Comparison of ENCODE assay signal across 18 cellular contexts in the genomic region with DNA sequence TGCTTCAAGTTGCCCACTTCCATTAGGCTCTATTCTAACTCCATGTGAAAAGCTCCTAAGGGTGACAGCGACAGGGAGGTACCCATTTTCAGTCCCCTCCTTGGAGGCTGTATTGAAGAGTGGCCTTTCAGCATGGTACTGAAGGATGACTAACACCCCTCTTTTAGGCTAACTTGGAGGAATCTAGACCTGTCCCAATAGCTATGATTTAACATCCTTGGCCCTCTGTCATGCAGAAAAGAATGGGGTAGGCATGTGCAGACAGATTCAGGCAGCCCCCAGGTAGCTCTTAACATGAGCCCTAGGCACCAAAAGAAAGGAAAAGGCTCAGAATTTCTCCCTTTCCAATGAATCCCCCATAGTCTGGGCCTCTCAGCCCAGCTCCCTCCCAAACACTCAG.
A peak's percentile ranks its signal among the peaks of the same experiment; 100 is the strongest.
DNase-seq lines count a peak whose midpoint lies in the region; ATAC-seq, FAIRE-seq and TF ChIP-seq lines count a peak whose summit lies in the region.
"Had no signal": no experiment of that assay in that cellular context is flagged by ENCODE, and none has a peak within 500 bp of the region (broad histone marks: within the 10 kb centered on the region; RNA-seq: fewer than 3 reads in every experiment).

No MANE protein-coding gene starts in this region.

- no TSS peak for BruUV-seq in PC-3 (replicated peaks; lab: Mats Ljungman, UMichigan)
- BruUV-seq in K562 (replicated peaks; lab: Mats Ljungman, UMichigan) = no TSS peak

- POLR2A ChIA-PET in PC-3 (lab: Charles Lee; ENCODE audit: unreplicated experiment) = no interaction called here
- POLR2A ChIA-PET in K562 (lab: Yijun Ruan, JAX) = interaction anchor here (0.7 kb wide), 1 partner anchor 20 kb away, joined by 3 read pairs; no protein-coding TSS in a partner anchor

- TF ChIP-seq RAD21 in K562 (CRISPR knock-in tag; conservative IDR thresholded peaks at IDR 0.05 in 1 of 2, IDR thresholded peaks at IDR 0.05 in 1 of 2) = no peak

- H3K9me3 ChIP-seq in PC-3 (ENCODE audit: low read length) (no peaks in the 10 kb centered on the region), K562 (replicated peaks; ENCODE audit: control insufficient read depth, insufficient read depth, low read depth, low read length) (no peaks in the 10 kb centered on the region), esophagus (ENCODE audit: control insufficient read depth in 2 of 2, insufficient read depth in 1 of 2, low read depth in 1 of 2, low read length in 1 of 2) (no peaks in the 10 kb centered on the region), keratinocyte (ENCODE audit: control insufficient read depth, low read depth, low read length) (no peaks in the 10 kb centered on the region), WERI-Rb-1 (ENCODE audit: severe bottlenecking) (no peaks in the 10 kb centered on the region), transverse colon (no peaks in the 10 kb centered on the region)

- no peaks in the 10 kb centered on the region for H3K9me2 ChIP-seq in PC-3 (replicated peaks; ENCODE audit: low read length)

- H3K27ac ChIP-seq in PC-3 (ENCODE audit: low read length) (peak overlapping the region; percentile 86), K562 (ENCODE audit: extremely low read depth, low read depth, low read length) (no peak overlapping the region), esophagus (ENCODE audit: low read depth in 2 of 2, low read length in 1 of 2) (peak overlapping the region; percentile 34 to 67), keratinocyte (ENCODE audit: control insufficient read depth, insufficient read depth, low read length) (peak overlapping the region; percentile 82), WERI-Rb-1 (no peak overlapping the region), transverse colon (no peak overlapping the region)

- FAIRE-seq in K562 (lab: Jason Lieb, UNC) = no peak
- FAIRE-seq in keratinocyte (lab: Jason Lieb, UNC) = peak; percentile 97
- FAIRE-seq: A204.1, G401.6, GM12892 had no signal

- TF ChIP-seq POLR2A in K562 (conservative IDR thresholded peaks at IDR 0.05) = no peak
- TF ChIP-seq POLR2A in transverse colon (IDR thresholded peaks at IDR 0.05) = no peak

- intact Hi-C loops in PC-3 (cut with micrococcal nuclease) = loop anchor here (5.0 to 10.0 kb wide), 2 partner anchors 54 to 58 kb away; no protein-coding TSS in a partner anchor
- intact Hi-C loops in K562 (cut with micrococcal nuclease) = no loop called here
- intact Hi-C loops in transverse colon (cut with DNase I; ENCODE audit: low total_unique reads) = no loop called here

- H3K4me2 ChIP-seq in PC-3 (ENCODE audit: low read length) (peak overlapping the region; percentile 60), K562 (ENCODE audit: insufficient read depth, low read length) (no peak overlapping the region), keratinocyte (ENCODE audit: control insufficient read depth, extremely low read depth, insufficient read depth, low read depth, low read length) (peak overlapping the region; percentile 78)

- no peaks in the 10 kb centered on the region for H4K20me1 ChIP-seq in PC-3 (ENCODE audit: low read length)
- no peaks in the 10 kb centered on the region for H4K20me1 ChIP-seq in K562 (replicated peaks; ENCODE audit: control insufficient read depth, insufficient read depth, low read length)
- no peaks in the 10 kb centered on the region for H4K20me1 ChIP-seq in keratinocyte (ENCODE audit: control insufficient read depth, extremely low read depth, insufficient read depth, low read length)

- H3K4me1 ChIP-seq in PC-3 (ENCODE audit: insufficient read depth, low read length) = peaks cover 59% of the 10 kb centered on the region
- H3K4me1 ChIP-seq in K562 (replicated peaks in 1 of 2; ENCODE audit: control insufficient read depth in 2 of 2, insufficient read depth in 2 of 2, low read length in 2 of 2) = peaks cover 0 to 45% of the 10 kb centered on the region in 2 experiments; a peak in 4 of 5 replicates
- H3K4me1 ChIP-seq in esophagus (ENCODE audit: control insufficient read depth in 2 of 2, insufficient read depth in 2 of 2, low read length in 1 of 2) = peaks cover 0 to 13% of the 10 kb centered on the region in 2 donors
- peaks cover 59% of the 10 kb centered on the region for H3K4me1 ChIP-seq in keratinocyte (ENCODE audit: control insufficient read depth, extremely low read depth, insufficient read depth, low read length)
- no peaks in the 10 kb centered on the region for H3K4me1 ChIP-seq in transverse colon

- H2AFZ ChIP-seq in PC-3 (ENCODE audit: low read length) (no peak overlapping the region), K562 (ENCODE audit: low read depth, low read length) (no peak overlapping the region; the same call in 1 of the 2 replicates), keratinocyte (ENCODE audit: control insufficient read depth, low read length) (peak overlapping the region; percentile 74)

- H3K79me2 ChIP-seq in PC-3 (ENCODE audit: low read length) (no peaks in the 10 kb centered on the region), K562 (ENCODE audit: control insufficient read depth, insufficient read depth, low read length) (no peaks in the 10 kb centered on the region), keratinocyte (ENCODE audit: control insufficient read depth, insufficient read depth, low read length) (no peaks in the 10 kb centered on the region)

- H3F3A ChIP-seq in PC-3 (ENCODE audit: low read length, unreplicated experiment) = no peaks in the 10 kb centered on the region

- H3K27me3 ChIP-seq in PC-3 (ENCODE audit: low read length) = no peaks in the 10 kb centered on the region
- no peaks in the 10 kb centered on the region for H3K27me3 ChIP-seq in K562 (ENCODE audit: control insufficient read depth in 2 of 2, insufficient read depth in 2 of 2, low read length in 2 of 2)
- H3K27me3 ChIP-seq in esophagus (ENCODE audit: control insufficient read depth in 1 of 2, insufficient read depth in 2 of 2, low read length in 2 of 2) = no peaks in the 10 kb centered on the region
- H3K27me3 ChIP-seq in keratinocyte (ENCODE audit: control insufficient read depth, extremely low read depth, insufficient read depth, low read length) = no peaks in the 10 kb centered on the region
- H3K27me3 ChIP-seq in WERI-Rb-1 (ENCODE audit: insufficient read depth, low read depth, severe bottlenecking) = no peaks in the 10 kb centered on the region
- peaks cover 24% of the 10 kb centered on the region for H3K27me3 ChIP-seq in transverse colon

- H3K36me3 ChIP-seq in PC-3 (ENCODE audit: low read depth, low read length) (no peaks in the 10 kb centered on the region), K562 (ENCODE audit: control insufficient read depth, insufficient read depth, low read length) (no peaks in the 10 kb centered on the region), esophagus (ENCODE audit: control insufficient read depth in 2 of 2, insufficient read depth in 2 of 2, low read length in 1 of 2) (no peaks in the 10 kb centered on the region), keratinocyte (ENCODE audit: control insufficient read depth in 2 of 2, extremely low read depth in 1 of 2, insufficient read depth in 2 of 2, low read length in 2 of 2) (no peaks in the 10 kb centered on the region), WERI-Rb-1 (no peaks in the 10 kb centered on the region), transverse colon (no peaks in the 10 kb centered on the region)

- peak overlapping the region; percentile 10; the same call in 1 of the 2 replicates for H3K4me3 ChIP-seq in PC-3 (ENCODE audit: low read length)
- no peak overlapping the region for H3K4me3 ChIP-seq in K562
- no peak overlapping the region for H3K4me3 ChIP-seq in esophagus (ENCODE audit: low read depth in 1 of 2, low read length in 2 of 2)
- H3K4me3 ChIP-seq in keratinocyte (ENCODE audit: control insufficient read depth in 2 of 3, extremely low read depth in 1 of 3, insufficient read depth in 2 of 3, low read depth in 1 of 3, low read length in 3 of 3) = peak overlapping the region in 2 of 3 experiments; percentile 36 to 45
- H3K4me3 ChIP-seq in WERI-Rb-1 (ENCODE audit: low read depth, low read length) = no peak overlapping the region
- no peak overlapping the region for H3K4me3 ChIP-seq in transverse colon

- ATAC-seq in PC-3 (0 out of 2 replicates have a peak, but pooled peaks have one; percentile 3), K562 (peak; percentile 20)

- CTCF ChIA-PET in PC-3 (lab: Charles Lee) (interaction anchor here (1.0 to 1.4 kb wide), 2 partner anchors 56 to 83 kb away, joined by 4 to 6 read pairs; no protein-coding TSS in a partner anchor), K562 (lab: Yijun Ruan, JAX; ENCODE audit: low intra/inter-chr PET ratio) (no interaction called here)

- dilution Hi-C loops in keratinocyte (cut with MboI; ENCODE audit: extremely low pct_ligation_motif_present, low sequenced_read_pairs) = no loop called here

- DNase-seq in PC-3 (peak; percentile 19), K562 (ENCODE audit: extremely low read depth in 1 of 4, low spot score in 3 of 4) (no peak), keratinocyte (ENCODE audit: low read depth, low spot score) (no peak), MV-4-11 (lab: John Stamatoyannopoulos, UW) (no peak), WERI-Rb-1 (no peak), transverse colon (no peak), superior temporal gyrus (ENCODE audit: extremely low spot score) (no peak)
- DNase-seq: C1 segment of cervical spinal cord; CD4-positive, alpha-beta memory T cell; DMS153; DMS79 treated with DMSO at 0.1 percent for 48 hours; EL; GOT3; HCEC 1CT had no signal

- H3K9ac ChIP-seq in PC-3 (ENCODE audit: low read length) (no peak overlapping the region; the same call in 1 of the 2 replicates), K562 (ENCODE audit: insufficient read depth in 1 of 2, low read depth in 2 of 2, low read length in 2 of 2) (no peak overlapping the region), keratinocyte (ENCODE audit: control insufficient read depth, extremely low read depth, insufficient read depth, low read length) (peak overlapping the region; percentile 40)

- TF ChIP-seq CTCF in PC-3 (conservative IDR thresholded peaks at IDR 0.05; ENCODE audit: low read depth, low read length) (no peak), K562 (IDR thresholded peaks at IDR 0.05 in 2 of 3, conservative IDR thresholded peaks at IDR 0.05 in 1 of 3; ENCODE audit: insufficient read depth in 2 of 3, low read depth in 1 of 3, low read length in 3 of 3) (no peak), keratinocyte (optimal IDR thresholded peaks at IDR 0.05 in 1 of 3, IDR thresholded peaks at IDR 0.05 in 1 of 3, conservative IDR thresholded peaks at IDR 0.05 in 1 of 3; ENCODE audit: extremely low read depth in 1 of 3, insufficient read depth in 2 of 3, low read length in 3 of 3) (no peak), WERI-Rb-1 (IDR thresholded peaks at IDR 0.05; ENCODE audit: low read depth, low read length) (no peak), transverse colon (IDR thresholded peaks at IDR 0.05) (no peak)

- WGBS in K562 (ENCODE audit: insufficient coverage, low coverage, missing lambda C conversion rate) = 50% methylated on average over 1 of the region's 1 CpG
- 65 to 71% methylated on average over 1 of the region's 1 CpG for WGBS in esophagus, 2 donors
- 83% methylated on average over 1 of the region's 1 CpG; no CpG with 5 or more reads in 1 of the 2 donors for WGBS in transverse colon (ENCODE audit: low coverage in 1 of 2), 2 donors

- TF ChIP-seq EP300 in K562 (IDR thresholded peaks at IDR 0.05; ENCODE audit: low read length) (no peak), transverse colon (IDR thresholded peaks at IDR 0.05; ENCODE audit: low read depth) (no peak)

- H3K9me1 ChIP-seq in K562 (ENCODE audit: control insufficient read depth, insufficient read depth, low read length) (no peaks in the 10 kb centered on the region), keratinocyte (ENCODE audit: control insufficient read depth, extremely low read depth, insufficient read depth, low read length) (peaks cover 3% of the 10 kb centered on the region)

- in situ Hi-C loops in K562 (cut with MboI) (no loop called here), transverse colon (cut with MboI; ENCODE audit: low pct_ligation_motif_present in 1 of 4, low pct_unique_long_range_greater_than_20kb in 1 of 4, low sequenced_read_pairs in 3 of 4) (no loop called here)

Comparison
In these comparisons a context has a peak if more than half of its experiments do, and no peak if none do; other contexts are left out.
1. H3K27ac ChIP-seq: peak in PC-3 (single experiment), esophagus (2 of 2) and keratinocyte (single experiment); none in K562 (single experiment), WERI-Rb-1 (single experiment) and transverse colon (0 of 4).
2. H3K4me3 ChIP-seq: peak in PC-3 (single experiment) and keratinocyte (2 of 3); none in K562 (single experiment), esophagus (0 of 2), WERI-Rb-1 (single experiment) and transverse colon (0 of 4).